ENCODE assay signal across 8 cellular contexts in the genomic region with DNA sequence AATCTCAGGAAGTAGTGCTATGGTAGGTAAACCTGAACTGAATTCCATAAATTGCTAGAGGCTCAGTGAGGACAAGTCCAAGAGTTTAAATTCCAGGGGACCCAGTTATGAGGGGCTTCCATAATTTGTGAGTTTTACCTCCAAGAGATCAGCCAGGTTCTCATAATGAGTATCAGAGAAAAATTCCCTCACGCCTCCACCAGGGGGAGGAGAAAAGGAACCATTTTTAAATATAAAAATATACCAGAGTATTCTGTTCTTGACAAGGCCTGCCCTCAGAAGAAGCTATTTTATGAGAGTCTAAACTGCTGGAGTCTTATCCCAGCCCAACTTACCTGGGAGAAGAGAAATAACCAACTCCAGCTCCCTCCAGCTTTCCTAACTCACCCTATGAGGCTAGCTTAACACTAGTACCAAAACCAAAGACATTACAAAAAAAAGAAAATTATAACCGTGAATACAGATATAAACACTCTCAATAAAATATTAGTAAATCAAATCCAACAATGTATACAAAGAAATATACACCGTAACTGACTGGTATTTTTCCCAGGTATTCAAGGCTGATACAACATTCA.
A peak's percentile ranks its signal among the peaks of the same experiment; 100 is the strongest.
DNase-seq lines count a peak whose midpoint lies in the region; ATAC-seq and TF ChIP-seq lines count a peak whose summit lies in the region.

No MANE protein-coding gene starts in this region.

- H3K36me3 ChIP-seq in OCI-LY3 (replicated peaks; ENCODE audit: low read depth, low read length), result no peaks in the 10 kb centered on the region

- H3K4me2 ChIP-seq in OCI-LY3 (ENCODE audit: low read length), result no peak overlapping the region

- H3K4me3 ChIP-seq in AG09309 (ENCODE audit: control insufficient read depth, low read depth, low read length), result no peak overlapping the region
- H3K4me3 ChIP-seq in OCI-LY3 (ENCODE audit: low read length), result no peak overlapping the region
- no peak overlapping the region for H3K4me3 ChIP-seq in fibroblast of mammary gland (ENCODE audit: control insufficient read depth, low read depth, low read length)

- H2AFZ ChIP-seq in OCI-LY3 (ENCODE audit: low read depth, low read length), result no peak overlapping the region

- H3K79me2 ChIP-seq in OCI-LY3 (ENCODE audit: low read length), result no peaks in the 10 kb centered on the region

- no peaks in the 10 kb centered on the region for H4K20me1 ChIP-seq in OCI-LY3 (ENCODE audit: insufficient read depth, low read length)

- peak; percentile 50 for TF ChIP-seq CTCF in AG09309 (IDR thresholded peaks at IDR 0.05; ENCODE audit: control insufficient read depth, insufficient read depth, low read depth, low read length, missing control alignments)
- peak; percentile 35; the same call in 1 of the 2 replicates for TF ChIP-seq CTCF in OCI-LY3 (IDR thresholded peaks at IDR 0.05; ENCODE audit: low read depth, low read length)
- peak; percentile 20 for TF ChIP-seq CTCF in fibroblast of mammary gland (conservative IDR thresholded peaks at IDR 0.05; ENCODE audit: control insufficient read depth, insufficient read depth, low read depth, low read length)

- no peaks in the 10 kb centered on the region for H3K4me1 ChIP-seq in OCI-LY3 (ENCODE audit: low read length)

- H3K27ac ChIP-seq in OCI-LY3 (ENCODE audit: low read length), result no peak overlapping the region

- ATAC-seq in GM18868 (IDR thresholded peaks at IDR 0.05; ENCODE audit: unreplicated experiment), result peak; percentile 74

- no peak overlapping the region for H3K9ac ChIP-seq in OCI-LY3 (ENCODE audit: low read length)

- no peak for DNase-seq in AG09309 (ENCODE audit: low read depth)
- no peak for DNase-seq in fibroblast of mammary gland (ENCODE audit: low read depth)
- DNase-seq in central memory CD4-positive, alpha-beta T cell, result no peak
- no peak for DNase-seq in activated T-cell treated with anti-CD3 and anti-CD28 coated beads, Interleukin-2, amount 50 U/mL, for 48 hours
- no peak for DNase-seq in NCI-H1930 (lab: John Stamatoyannopoulos, UW)
- DNase-seq in AG08396 (ENCODE audit: low spot score), result no peak

- H3K9me3 ChIP-seq in OCI-LY3 (ENCODE audit: insufficient read depth, low read length), result no peaks in the 10 kb centered on the region

- no peaks in the 10 kb centered on the region for H3K27me3 ChIP-seq in OCI-LY3 (ENCODE audit: low read depth, low read length)
